Comparison of ENCODE assay signal across 28 cellular contexts in genomic region chrX:20519826-20520225, GRCh38.
"Had no signal": no experiment of that assay in that cellular context is flagged by ENCODE, and none has a peak within 500 bp of the region (broad histone marks: within the 10 kb centered on the region; RNA-seq: fewer than 3 reads in every experiment).

No MANE protein-coding gene starts in this region.

- DNase-seq: activated CD4-positive, alpha-beta memory T cell treated with anti-CD3 and anti-CD28 coated beads, Interleukin-2, amount 10 ng/mL, durations not matched to agents 7 days and 5 days; activated CD4-positive, alpha-beta T cell treated with anti-CD3 and anti-CD28 coated beads for 36 hours; activated CD4-positive, alpha-beta T cell treated with anti-CD3 and anti-CD28 coated beads, Interleukin-2, amount 10 ng/mL, durations not matched to agents 24 days and 14 days; activated CD4-positive, CD25-positive, alpha-beta regulatory T cell; activated CD4-positive, CD25-positive, alpha-beta regulatory T cell treated with anti-CD3 and anti-CD28 coated beads, Interleukin-2, amount 50 U/mL, for 72 hours; activated CD8-positive, alpha-beta memory T cell treated with anti-CD3 and anti-CD28 coated beads, Interleukin-2, amount 50 U/mL, for 48 hours; activated effector memory CD4-positive, alpha-beta T cell treated with Interleukin-2 at 50 U/mL for 16 hours; activated gamma-delta T cell treated with Interleukin-2 at 50 U/mL for 16 hours; activated naive CD4-positive, alpha-beta T cell treated with anti-CD3 and anti-CD28 coated beads, Interleukin-2, amount 50 U/mL, for 16 hours; activated naive CD4-positive, alpha-beta T cell treated with Interleukin-2 at 50 U/mL for 16 hours; activated T-cell treated with anti-CD3 and anti-CD28 coated beads for 4 hours; activated T-cell treated with anti-CD3 and anti-CD28 coated beads, Interleukin-2, amount 50 U/mL, for 24 hours; adrenal gland; central memory CD4-positive, alpha-beta T cell; cerebellar nuclear complex; colonic mucosa; effector CD8-positive, alpha-beta T cell; foreskin melanocyte; heart right ventricle; T-helper 2 cell had no signal

- H3K27ac ChIP-seq: adrenal gland, ascending aorta, breast epithelium, cardiac muscle cell, colonic mucosa, gastroesophageal sphincter, heart right ventricle, hepatocyte had no signal

- H3K4me3 ChIP-seq: adrenal gland, ascending aorta, breast epithelium, cardiac muscle cell, colonic mucosa, gastroesophageal sphincter, heart right ventricle, hepatocyte had no signal

- H3K36me3 Mint-ChIP-seq: activated naive CD8-positive, alpha-beta T cell; brain had no signal

- H3K9me3 Mint-ChIP-seq: activated T-helper 17 cell treated with anti-CD3 and anti-CD28 coated beads, Interleukin-2, amount 50 U/mL, for 72 hours had no signal

- H3K4me3 Mint-ChIP-seq: activated CD4-positive, alpha-beta memory T cell treated with anti-CD3 and anti-CD28 coated beads, Interleukin-2, amount 10 ng/mL, durations not matched to agents 7 days and 5 days; activated CD4-positive, alpha-beta T cell treated with anti-CD3 and anti-CD28 coated beads for 36 hours; activated CD4-positive, alpha-beta T cell treated with anti-CD3 and anti-CD28 coated beads, Interleukin-2, amount 10 ng/mL, durations not matched to agents 24 days and 14 days; activated naive CD8-positive, alpha-beta T cell; activated T-cell treated with anti-CD3 and anti-CD28 coated beads, Interleukin-2, amount 50 U/mL, for 24 hours; activated T-helper 17 cell treated with anti-CD3 and anti-CD28 coated beads, Interleukin-2, amount 50 U/mL, for 72 hours; brain had no signal

- H3K36me3 ChIP-seq: adrenal gland, ascending aorta, breast epithelium, cardiac muscle cell, colonic mucosa, gastroesophageal sphincter, heart right ventricle had no signal

- H3K4me1 ChIP-seq: adrenal gland, ascending aorta, breast epithelium, colonic mucosa, gastroesophageal sphincter had no signal

- H3K9me3 ChIP-seq: adrenal gland, ascending aorta, breast epithelium, colonic mucosa, gastroesophageal sphincter, heart right ventricle had no signal

- H3K4me1 Mint-ChIP-seq: brain had no signal

- H3K27me3 Mint-ChIP-seq: activated naive CD8-positive, alpha-beta T cell had no signal

- H3K4me2 ChIP-seq: hepatocyte had no signal

- H3K27ac Mint-ChIP-seq: activated CD4-positive, alpha-beta memory T cell treated with anti-CD3 and anti-CD28 coated beads, Interleukin-2, amount 10 ng/mL, durations not matched to agents 7 days and 5 days; activated CD4-positive, alpha-beta T cell treated with anti-CD3 and anti-CD28 coated beads for 36 hours; activated CD4-positive, alpha-beta T cell treated with anti-CD3 and anti-CD28 coated beads, Interleukin-2, amount 10 ng/mL, durations not matched to agents 24 days and 14 days; activated naive CD8-positive, alpha-beta T cell; activated T-cell treated with anti-CD3 and anti-CD28 coated beads, Interleukin-2, amount 50 U/mL, for 24 hours; activated T-helper 17 cell treated with anti-CD3 and anti-CD28 coated beads, Interleukin-2, amount 50 U/mL, for 72 hours; brain had no signal

- H2AFZ ChIP-seq: hepatocyte had no signal

- H3K27me3 ChIP-seq: ascending aorta, cardiac muscle cell, colonic mucosa, gastroesophageal sphincter, hepatocyte had no signal

- ATAC-seq: activated CD4-positive, alpha-beta T cell treated with anti-CD3 and anti-CD28 coated beads for 36 hours; activated T-helper 17 cell treated with anti-CD3 and anti-CD28 coated beads, Interleukin-2, amount 50 U/mL, for 72 hours; gastroesophageal sphincter; heart right ventricle had no signal
